ENCODE assay signal across 18 cellular contexts in the genomic region with DNA sequence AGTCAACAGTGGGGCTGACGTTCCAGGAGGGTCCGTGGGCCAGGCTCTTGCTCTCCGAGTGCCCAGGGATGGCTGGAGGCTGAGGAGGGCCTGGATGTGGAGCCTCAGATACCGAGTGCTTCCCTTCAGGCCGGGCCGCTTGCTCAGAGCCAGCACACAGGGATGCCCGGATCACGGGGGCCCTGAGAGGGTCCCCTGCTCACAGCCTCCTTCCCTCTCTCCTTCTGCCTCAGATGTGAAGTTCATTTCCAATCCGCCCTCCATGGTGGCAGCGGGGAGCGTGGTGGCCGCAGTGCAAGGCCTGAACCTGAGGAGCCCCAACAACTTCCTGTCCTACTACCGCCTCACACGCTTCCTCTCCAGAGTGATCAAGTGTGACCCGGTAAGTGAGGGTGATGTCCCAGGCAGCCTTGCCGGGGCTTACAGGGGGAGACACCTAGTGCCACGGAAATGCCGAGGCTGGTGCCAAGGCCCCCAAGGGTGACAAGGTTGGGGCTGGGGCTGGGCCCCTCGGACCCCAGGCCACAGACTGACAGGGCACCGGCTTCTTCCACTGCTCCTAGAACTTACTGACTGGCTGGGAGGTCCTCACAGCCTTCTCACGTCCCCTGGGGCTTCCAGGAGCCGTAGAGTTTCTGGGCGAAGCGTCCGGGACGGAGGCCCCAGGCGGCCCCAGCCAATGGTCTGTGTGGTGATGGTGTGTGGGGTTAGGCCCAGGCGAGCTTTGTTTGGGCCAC. TPM values are rescaled to one million over a fixed set of nuclear protein-coding genes. Genes with fewer than 3 reads are reported as not detected.
DNase-seq lines count a peak whose midpoint lies in the region; ATAC-seq, FAIRE-seq and TF ChIP-seq lines count a peak whose summit lies in the region.
"Had no signal": no experiment of that assay in that cellular context is flagged by ENCODE, and none has a peak within 500 bp of the region (broad histone marks: within the 10 kb centered on the region; RNA-seq: fewer than 3 reads in every experiment).

No MANE protein-coding gene starts in this region.

- H3K27me3 ChIP-seq in AG04450 (ENCODE audit: control insufficient read depth, insufficient read depth, low read length) (no peaks in the 10 kb centered on the region), astrocyte (ENCODE audit: insufficient read depth, low read length) (no peaks in the 10 kb centered on the region)
- H3K27me3 ChIP-seq: adrenal gland had no signal

- CTCF ChIA-PET in AG04450 (lab: Charles Lee) = no interaction called here

- H3K36me3 ChIP-seq in astrocyte (ENCODE audit: insufficient read depth, low read length) = peaks cover 59% of the 10 kb centered on the region
- no peaks in the 10 kb centered on the region for H3K36me3 ChIP-seq in mucosa of descending colon (ENCODE audit: low read depth)
- H3K36me3 ChIP-seq: neutrophil had no signal

- no peaks in the 10 kb centered on the region for H3K27me3 Mint-ChIP-seq in astrocyte (ENCODE audit: low read depth, unreplicated experiment)
- H3K27me3 Mint-ChIP-seq: type B pancreatic cell had no signal

- peak overlapping the region; percentile 19 for H3K4me2 ChIP-seq in astrocyte (ENCODE audit: low read length)

- H2AFZ ChIP-seq in astrocyte (ENCODE audit: low read depth, low read length) = no peak overlapping the region

- H3K4me3 ChIP-seq in AG04450 (ENCODE audit: low read depth, low read length) (no peak overlapping the region), astrocyte (ENCODE audit: insufficient read depth, low read depth, low read length) (no peak overlapping the region), mucosa of descending colon (no peak overlapping the region)
- H3K4me3 ChIP-seq: adrenal gland had no signal

- FAIRE-seq in astrocyte (lab: Jason Lieb, UNC) = no peak
- FAIRE-seq: G401.6 had no signal

- peak overlapping the region; percentile 97 for H3K9ac ChIP-seq in astrocyte (ENCODE audit: low read length)

- H3K27ac ChIP-seq in AG04450 (ENCODE audit: low read depth, low read length) (peak overlapping the region; percentile 21), astrocyte (ENCODE audit: low read depth, low read length) (peak overlapping the region; percentile 16)
- H3K27ac ChIP-seq: adrenal gland, neutrophil had no signal

- DNase-seq in AG04450 (ENCODE audit: low read depth, low spot score) (no peak), HT1080 (ENCODE audit: low read depth) (peak; percentile 36), astrocyte (ENCODE audit: low read depth) (no peak), mucosa of descending colon (peak in 2 of 3 donors; percentile 11 to 31), NCI-H2227 (lab: John Stamatoyannopoulos, UW; ENCODE audit: unreplicated experiment) (no peak), NOMO-1 treated with dmso at 0.1 percent for 144 hours (lab: John Stamatoyannopoulos, UW; ENCODE audit: unreplicated experiment) (no peak)
- DNase-seq: activated CD8-positive, alpha-beta T cell treated with anti-CD3 and anti-CD28 coated beads, Interleukin-2, amount 10 ng/mL, durations not matched to agents 7 days and 5 days; cerebellar nuclear complex; mammary epithelial cell; NCI-H146 had no signal

- peaks cover 31% of the 10 kb centered on the region for H3K4me1 ChIP-seq in astrocyte (ENCODE audit: insufficient read depth, low read length)
- peaks cover 16% of the 10 kb centered on the region for H3K4me1 ChIP-seq in mucosa of descending colon (ENCODE audit: low read depth)

- H4K20me1 ChIP-seq in astrocyte (ENCODE audit: insufficient read depth, low read length) = peaks cover 96% of the 10 kb centered on the region

- no peak overlapping the region for H3K4me3 Mint-ChIP-seq in astrocyte (ENCODE audit: unreplicated experiment)
- H3K4me3 Mint-ChIP-seq: activated CD8-positive, alpha-beta T cell treated with anti-CD3 and anti-CD28 coated beads, Interleukin-2, amount 10 ng/mL, durations not matched to agents 7 days and 5 days; stimulated activated effector memory CD8-positive, alpha-beta T cell treated with anti-CD3 and anti-CD28 coated beads, Interleukin-12 subunit alpha, Interleukin-12 subunit beta, amount 100 ng/mL, for 72 hours; type B pancreatic cell had no signal

- no peaks in the 10 kb centered on the region for H3K9me3 ChIP-seq in AG04450 (ENCODE audit: control insufficient read depth, insufficient read depth, low read length)
- no peaks in the 10 kb centered on the region for H3K9me3 ChIP-seq in astrocyte (ENCODE audit: insufficient read depth, low read depth, low read length)
- H3K9me3 ChIP-seq in mucosa of descending colon = no peaks in the 10 kb centered on the region
- H3K9me3 ChIP-seq: adrenal gland, neutrophil had no signal

- POLR2A ChIA-PET in AG04450 (lab: Yijun Ruan, JAX) = interaction anchor here (1.3 kb wide), 1 partner anchor 8 kb away, joined by 3 read pairs; no protein-coding TSS in a partner anchor

- H3K36me3 Mint-ChIP-seq in astrocyte (ENCODE audit: low read depth, unreplicated experiment) = peaks cover 11% of the 10 kb centered on the region
- H3K36me3 Mint-ChIP-seq: stimulated activated effector memory CD8-positive, alpha-beta T cell treated with anti-CD3 and anti-CD28 coated beads, Interleukin-12 subunit alpha, Interleukin-12 subunit beta, amount 100 ng/mL, for 72 hours had no signal

- intact Hi-C loops in mucosa of descending colon (cut with DNase I, micrococcal nuclease) = loop anchor here in 1 of 2 donors (5.0 to 10.0 kb wide), 2 partner anchors 361 to 543 kb away; no protein-coding TSS in a partner anchor

- peaks cover 80% of the 10 kb centered on the region for H3K79me2 ChIP-seq in astrocyte (ENCODE audit: insufficient read depth, low read length)

- TF ChIP-seq CTCF in AG04450 (IDR thresholded peaks at IDR 0.05; ENCODE audit: low read depth, low read length) (no peak), astrocyte (IDR thresholded peaks at IDR 0.05; ENCODE audit: insufficient read depth, low read depth, low read length) (no peak), mucosa of descending colon (IDR thresholded peaks at IDR 0.05) (no peak)

- no peaks in the 10 kb centered on the region for H3K9me3 Mint-ChIP-seq in astrocyte (ENCODE audit: unreplicated experiment)
- H3K9me3 Mint-ChIP-seq: stimulated activated effector memory CD8-positive, alpha-beta T cell treated with anti-CD3 and anti-CD28 coated beads, Interleukin-12 subunit alpha, Interleukin-12 subunit beta, amount 100 ng/mL, for 72 hours; type B pancreatic cell had no signal

- ATAC-seq in mucosa of descending colon (no peak), HG03457 (IDR thresholded peaks at IDR 0.05; ENCODE audit: unreplicated experiment) (no peak), HG03565 (IDR thresholded peaks at IDR 0.05; ENCODE audit: unreplicated experiment) (no peak)
- ATAC-seq: activated CD8-positive, alpha-beta T cell treated with anti-CD3 and anti-CD28 coated beads, Interleukin-2, amount 10 ng/mL, durations not matched to agents 7 days and 5 days; stimulated activated effector memory CD8-positive, alpha-beta T cell treated with anti-CD3 and anti-CD28 coated beads, Interleukin-12 subunit alpha, Interleukin-12 subunit beta, amount 100 ng/mL, for 72 hours had no signal

- H3K4me1 Mint-ChIP-seq in astrocyte (ENCODE audit: low read depth, unreplicated experiment) = peaks cover 4% of the 10 kb centered on the region
- H3K4me1 Mint-ChIP-seq: stimulated activated effector memory CD8-positive, alpha-beta T cell treated with anti-CD3 and anti-CD28 coated beads, Interleukin-12 subunit alpha, Interleukin-12 subunit beta, amount 100 ng/mL, for 72 hours had no signal

- no peak overlapping the region for H3K27ac Mint-ChIP-seq in astrocyte (ENCODE audit: unreplicated experiment)
- H3K27ac Mint-ChIP-seq: activated CD8-positive, alpha-beta T cell treated with anti-CD3 and anti-CD28 coated beads, Interleukin-2, amount 10 ng/mL, durations not matched to agents 7 days and 5 days; stimulated activated effector memory CD8-positive, alpha-beta T cell treated with anti-CD3 and anti-CD28 coated beads, Interleukin-12 subunit alpha, Interleukin-12 subunit beta, amount 100 ng/mL, for 72 hours; type B pancreatic cell had no signal

RNA-seq across cellular contexts. Expression of gene CCND1, which starts 7.0 kb away (rescaled TPM):
- 249 and 276 TPM in 2 replicates for polyA plus RNA-seq in AG04450 (2011; rRNA removed)
- polyA minus RNA-seq in AG04450 (2011; rRNA and poly(A)+ RNA removed) = 459 and 741 TPM in 2 replicates
- 617 and 803 TPM in 2 replicates for total RNA-seq in HT1080 (2014; rRNA removed; shearing (Covaris generic))
- 296 and 343 TPM in 2 replicates for polyA plus RNA-seq in HT1080 (2015; cell fraction: cytosol; rRNA removed)
- 337 and 347 TPM in 2 replicates for polyA plus RNA-seq in HT1080 (2015; cell fraction: nucleus; rRNA removed)
- total RNA-seq in astrocyte (248 and 482 TPM in 2 replicates), mucosa of descending colon (10 to 100 TPM; 44.6 to 82.4 (median 58.9) TPM)

RNA-seq across cellular contexts. Expression of gene LTO1, which starts 27.2 kb away (rescaled TPM):
- polyA plus RNA-seq in AG04450 (2011; rRNA removed) = 15.7 and 18.3 TPM in 2 replicates
- polyA minus RNA-seq in AG04450 (2011; rRNA and poly(A)+ RNA removed) = 8.3 and 10.1 TPM in 2 replicates
- total RNA-seq in HT1080 (2014; rRNA removed; shearing (Covaris generic)) = 18.6 and 20.4 TPM in 2 replicates
- polyA plus RNA-seq in HT1080 (2015; cell fraction: cytosol; rRNA removed) = 16.8 and 24.4 TPM in 2 replicates
- polyA plus RNA-seq in HT1080 (2015; cell fraction: nucleus; rRNA removed) = 45.1 and 58.2 TPM in 2 replicates
- 17.6 and 20.0 TPM in 2 replicates for total RNA-seq in astrocyte
- 10 to 100 TPM; 21.8 to 30.5 (median 22.4) TPM for total RNA-seq in mucosa of descending colon

RNA-seq across cellular contexts. Expression of gene FGF19, which starts 55.9 kb away (rescaled TPM):
- polyA plus RNA-seq in AG04450 (2011; rRNA removed) = not detected in 2 replicates
- not detected in 2 replicates for polyA minus RNA-seq in AG04450 (2011; rRNA and poly(A)+ RNA removed)
- not detected in 2 replicates for total RNA-seq in HT1080 (2014; rRNA removed; shearing (Covaris generic))
- polyA plus RNA-seq in HT1080 (2015; cell fraction: cytosol; rRNA removed) = 0.06 TPM in 1 of 2 replicates, not detected in the other
- not detected in 2 replicates for polyA plus RNA-seq in HT1080 (2015; cell fraction: nucleus; rRNA removed)
- total RNA-seq in astrocyte (not detected in 2 replicates), mucosa of descending colon (not detected)
- total RNA-seq: activated CD8-positive, alpha-beta T cell treated with anti-CD3 and anti-CD28 coated beads, Interleukin-2, amount 10 ng/mL, durations not matched to agents 7 days and 5 days; adrenal gland; skeletal muscle tissue had no signal
- polyA plus RNA-seq: adrenal gland had no signal

Comparison
In these comparisons a context has a peak if more than half of its experiments do, and no peak if none do; other contexts are left out.
1. DNase-seq: peak in HT1080 (single experiment) and mucosa of descending colon (2 of 3); none in AG04450 (single experiment), astrocyte (single experiment), NCI-H2227 (single experiment) and NOMO-1 treated with dmso at 0.1 percent for 144 hours (single experiment).